In genomic region chr17:47990962-47991731, GRCh38 we compare ENCODE assay signal across 1 cellular context.
A peak's percentile ranks its signal among the peaks of the same experiment; 100 is the strongest.
TF ChIP-seq lines count a peak whose summit lies in the region.

No MANE protein-coding gene starts in this region.

TF ChIP-seq in K562, 482 proteins besides CTCF, POLR2A, EP300 and RAD21:
- TF ChIP-seq L3MBTL2 (IDR thresholded peaks at IDR 0.05) (peak; percentile 17; the same call in 1 of the 2 replicates), CBFA2T3 (IDR thresholded peaks at IDR 0.05) (peak; percentile 33; the same call in 1 of the 2 replicates), FOSL1 (tag; conservative IDR thresholded peaks at IDR 0.05) (peak; percentile 45; the same call in 1 of the 2 replicates), ZFP1 (CRISPR knock-in tag; IDR thresholded peaks at IDR 0.05) (no peak), C11orf30 (IDR thresholded peaks at IDR 0.05; ENCODE audit: low read depth) (no peak), ZNF766 (CRISPR knock-in tag; conservative IDR thresholded peaks at IDR 0.05) (0 out of 2 replicates have a peak, but pooled peaks have one; percentile 24), MEF2D (tag; conservative IDR thresholded peaks at IDR 0.05; ENCODE audit: low read depth) (0 out of 2 replicates have a peak, but pooled peaks have one; percentile 30)
- TF ChIP-seq, protein P1, sequence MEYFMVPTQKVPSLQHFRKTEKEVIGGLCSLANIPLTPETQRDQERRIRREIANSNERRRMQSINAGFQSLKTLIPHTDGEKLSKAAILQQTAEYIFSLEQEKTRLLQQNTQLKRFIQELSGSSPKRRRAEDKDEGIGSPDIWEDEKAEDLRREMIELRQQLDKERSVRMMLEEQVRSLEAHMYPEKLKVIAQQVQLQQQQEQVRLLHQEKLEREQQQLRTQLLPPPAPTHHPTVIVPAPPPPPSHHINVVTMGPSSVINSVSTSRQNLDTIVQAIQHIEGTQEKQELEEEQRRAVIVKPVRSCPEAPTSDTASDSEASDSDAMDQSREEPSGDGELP (CRISPR knock-in tag; IDR thresholded peaks at IDR 0.05; ENCODE audit: borderline replicate concordance), result peak; percentile 25; the same call in 1 of the 2 replicates
